ENCODE assay signal across 27 cellular contexts in the genomic region with DNA sequence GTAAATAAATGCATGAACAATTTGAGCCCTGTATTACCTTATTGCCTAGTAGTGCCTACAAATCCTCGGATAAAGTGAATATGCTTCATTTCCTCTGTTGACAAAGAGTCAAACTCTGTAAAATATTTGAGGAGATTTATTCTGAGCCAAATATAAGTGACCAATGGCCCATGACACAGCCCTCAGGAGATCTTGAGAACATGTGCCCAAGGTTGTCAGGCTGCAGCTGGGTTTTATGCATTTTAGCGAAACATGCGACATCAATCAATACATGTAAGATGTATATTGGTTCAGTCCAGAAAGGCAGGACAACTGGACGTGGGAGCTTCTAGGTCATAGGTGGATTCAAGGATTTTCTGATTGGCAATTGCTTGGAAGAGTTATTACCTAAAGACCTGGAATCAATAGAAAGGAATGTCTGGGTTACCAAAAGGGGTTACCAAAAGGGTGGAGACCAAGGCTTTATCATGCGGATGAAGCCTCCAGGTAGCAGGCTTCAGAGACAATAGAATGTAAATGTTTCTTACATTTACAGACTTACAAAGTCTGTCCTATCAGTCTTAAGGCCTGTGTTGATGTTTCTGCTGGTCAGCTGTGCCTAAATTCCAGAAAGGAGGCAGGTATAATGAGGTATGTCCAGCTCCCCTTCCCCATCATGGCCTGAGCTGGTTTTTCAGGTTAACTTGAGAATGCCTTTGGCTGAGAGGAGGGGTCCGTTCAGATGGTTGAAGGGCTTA.
"Had no signal": no experiment of that assay in that cellular context is flagged by ENCODE, and none has a peak within 500 bp of the region (broad histone marks: within the 10 kb centered on the region; RNA-seq: fewer than 3 reads in every experiment).

No MANE protein-coding gene starts in this region.

- H3K4me3 Mint-ChIP-seq: activated CD4-positive, alpha-beta memory T cell treated with anti-CD3 and anti-CD28 coated beads, Interleukin-2, amount 10 ng/mL, durations not matched to agents 7 days and 5 days; activated naive CD4-positive, alpha-beta T cell treated with anti-CD3 and anti-CD28 coated beads for 36 hours; activated naive CD8-positive, alpha-beta T cell treated with anti-CD3 and anti-CD28 coated beads, Interleukin-2, amount 50 U/mL, for 24 hours; neural crest cell had no signal

- H3K9me3 Mint-ChIP-seq: activated CD4-positive, alpha-beta memory T cell treated with anti-CD3 and anti-CD28 coated beads, Interleukin-2, amount 10 ng/mL, durations not matched to agents 7 days and 5 days; activated naive CD4-positive, alpha-beta T cell treated with anti-CD3 and anti-CD28 coated beads for 36 hours; activated naive CD8-positive, alpha-beta T cell treated with anti-CD3 and anti-CD28 coated beads, Interleukin-2, amount 50 U/mL, for 24 hours; activated T-helper 2 cell treated with anti-CD3 and anti-CD28 coated beads, Interferon-gamma antibody, Interleukin-2, Interleukin-4, amounts not matched to agents 10 μg/mL and 5 μg/mL and 100 μg/mL, durations not matched to agents 14 hours and 24 hours and 36 hours; neural crest cell had no signal

- H3K4me3 ChIP-seq: dorsolateral prefrontal cortex, gastroesophageal sphincter, heart left ventricle, left lung, psoas muscle, skin epidermis, stomach, thoracic aorta had no signal

- H3K4me1 ChIP-seq: left lung, psoas muscle, stomach had no signal

- DNase-seq: activated CD4-positive, alpha-beta memory T cell treated with anti-CD3 and anti-CD28 coated beads, Interleukin-2, amount 10 ng/mL, durations not matched to agents 7 days and 5 days; activated CD4-positive, alpha-beta T cell treated with anti-CD3 and anti-CD28 coated beads for 48 hours; activated CD4-positive, CD25-positive, alpha-beta regulatory T cell; activated naive CD4-positive, alpha-beta T cell treated with anti-CD3 and anti-CD28 coated beads for 36 hours; activated naive CD8-positive, alpha-beta T cell treated with anti-CD3 and anti-CD28 coated beads, Interleukin-2, amount 50 U/mL, for 24 hours; activated T-cell treated with anti-CD3 and anti-CD28 coated beads, Interleukin-2, amount 50 U/mL, for 1 hour; aorta; brain microvascular endothelial cell; central memory CD4-positive, alpha-beta T cell; dorsolateral prefrontal cortex; heart left ventricle; kidney; left lung; mammary epithelial cell; psoas muscle; right cardiac atrium; stimulated activated CD4-positive, alpha-beta T cell treated with anti-CD3 and anti-CD28 coated beads, Interleukin-2, amount 100 ng/mL, for 48 hours; stomach; T-helper 1 cell; T-helper 9 cell had no signal

- H3K4me1 Mint-ChIP-seq: activated CD4-positive, alpha-beta memory T cell treated with anti-CD3 and anti-CD28 coated beads, Interleukin-2, amount 10 ng/mL, durations not matched to agents 7 days and 5 days; activated naive CD8-positive, alpha-beta T cell treated with anti-CD3 and anti-CD28 coated beads, Interleukin-2, amount 50 U/mL, for 24 hours had no signal

- H3K27me3 ChIP-seq: brain microvascular endothelial cell, dorsolateral prefrontal cortex, gastroesophageal sphincter, heart left ventricle, left lung, stomach had no signal

- ATAC-seq: activated naive CD8-positive, alpha-beta T cell treated with anti-CD3 and anti-CD28 coated beads, Interleukin-2, amount 50 U/mL, for 24 hours; esophagus mucosa; gastroesophageal sphincter; heart left ventricle; left lung; psoas muscle; right cardiac atrium; SK-N-SH treated with all-trans-retinoic acid at 6 μM for 48 hours had no signal

- H3K9me3 ChIP-seq: gastroesophageal sphincter, heart left ventricle, left lung, psoas muscle, stomach, thoracic aorta had no signal

- H3K27ac ChIP-seq: brain microvascular endothelial cell, psoas muscle, stomach, thoracic aorta had no signal

- H3K27ac Mint-ChIP-seq: activated CD4-positive, alpha-beta memory T cell treated with anti-CD3 and anti-CD28 coated beads, Interleukin-2, amount 10 ng/mL, durations not matched to agents 7 days and 5 days; activated naive CD4-positive, alpha-beta T cell treated with anti-CD3 and anti-CD28 coated beads for 36 hours; activated naive CD8-positive, alpha-beta T cell treated with anti-CD3 and anti-CD28 coated beads, Interleukin-2, amount 50 U/mL, for 24 hours; activated T-helper 2 cell treated with anti-CD3 and anti-CD28 coated beads, Interferon-gamma antibody, Interleukin-2, Interleukin-4, amounts not matched to agents 10 μg/mL and 5 μg/mL and 100 μg/mL, durations not matched to agents 14 hours and 24 hours and 36 hours had no signal

- H3K27me3 Mint-ChIP-seq: activated CD4-positive, alpha-beta memory T cell treated with anti-CD3 and anti-CD28 coated beads, Interleukin-2, amount 10 ng/mL, durations not matched to agents 7 days and 5 days; activated naive CD8-positive, alpha-beta T cell treated with anti-CD3 and anti-CD28 coated beads, Interleukin-2, amount 50 U/mL, for 24 hours had no signal

- H3K36me3 ChIP-seq: brain microvascular endothelial cell, gastroesophageal sphincter, heart left ventricle, left lung, stomach, thoracic aorta had no signal
